Comparison of ENCODE assay signal across 30 cellular contexts in genomic region chr6:100459291-100459690, GRCh38. TPM values are rescaled to one million over a fixed set of nuclear protein-coding genes. Genes with fewer than 3 reads are reported as not detected.
A peak's percentile ranks its signal among the peaks of the same experiment; 100 is the strongest.
DNase-seq lines count a peak whose midpoint lies in the region; ATAC-seq and TF ChIP-seq lines count a peak whose summit lies in the region.
"Had no signal": no experiment of that assay in that cellular context is flagged by ENCODE, and none has a peak within 500 bp of the region (broad histone marks: within the 10 kb centered on the region; RNA-seq: fewer than 3 reads in every experiment).

No MANE protein-coding gene starts in this region.

- H3K36me3 Mint-ChIP-seq in activated T-cell treated with anti-CD3 and anti-CD28 coated beads, Interleukin-2, amount 50 U/mL, for 72 hours (ENCODE audit: insufficient read depth in 2 of 2) = peaks cover 8 to 15% of the 10 kb centered on the region in 2 donors
- peaks cover 3% of the 10 kb centered on the region for H3K36me3 Mint-ChIP-seq in brain

- no peak for ATAC-seq in activated T-cell treated with anti-CD3 and anti-CD28 coated beads, Interleukin-2, amount 50 U/mL, for 72 hours (replicated peaks in 1 of 2)
- ATAC-seq in GM18498 (IDR thresholded peaks at IDR 0.05; ENCODE audit: unreplicated experiment) = no peak
- ATAC-seq: left ventricle myocardium superior; stimulated activated memory B cell treated with anti-CD40 and anti-IgM and Interleukin-4, amounts not matched to agents 10 μg/mL and 1 μg/mL and 100 μg/mL, for 72 hours had no signal

- H3K4me1 ChIP-seq in mesenchymal stem cell (ENCODE audit: control insufficient read depth, insufficient read depth, low read depth, low read length) = peaks cover 22% of the 10 kb centered on the region
- H3K4me1 ChIP-seq: prostate gland had no signal

- no peak overlapping the region for H3K4ac ChIP-seq in mesenchymal stem cell (ENCODE audit: low read depth in 1 of 2, low read length in 2 of 2)

- no peaks in the 10 kb centered on the region for H3K79me1 ChIP-seq in mesenchymal stem cell (replicated peaks; ENCODE audit: low read length, poor library complexity, severe bottlenecking)

- H3K4me2 ChIP-seq in mesenchymal stem cell (ENCODE audit: low read length, poor library complexity, severe bottlenecking) = no peak overlapping the region

- H3K27ac Mint-ChIP-seq in activated T-cell treated with anti-CD3 and anti-CD28 coated beads, Interleukin-2, amount 50 U/mL, for 72 hours = peak overlapping the region; percentile 67
- H3K27ac Mint-ChIP-seq in brain = peak overlapping the region in 2 of 5 experiments; percentile 53 to 86
- H3K27ac Mint-ChIP-seq: activated naive CD8-positive, alpha-beta T cell treated with anti-CD3 and anti-CD28 coated beads, Interleukin-2, amount 10 ng/mL, durations not matched to agents 7 days and 5 days; CD4-positive, alpha-beta T cell; H9; stimulated activated memory B cell treated with anti-CD40 and anti-IgM and Interleukin-4, amounts not matched to agents 10 μg/mL and 1 μg/mL and 100 μg/mL, for 72 hours had no signal

- TF ChIP-seq CTCF in brain (conservative IDR thresholded peaks at IDR 0.05) = no peak

- no peak overlapping the region for H2BK120ac ChIP-seq in mesenchymal stem cell (ENCODE audit: low read depth, low read length)

- peaks cover 81% of the 10 kb centered on the region for H3K27me3 Mint-ChIP-seq in activated T-cell treated with anti-CD3 and anti-CD28 coated beads, Interleukin-2, amount 50 U/mL, for 72 hours (ENCODE audit: low read depth)
- no peaks in the 10 kb centered on the region for H3K27me3 Mint-ChIP-seq in brain
- H3K27me3 Mint-ChIP-seq: stimulated activated memory B cell treated with anti-CD40 and anti-IgM and Interleukin-4, amounts not matched to agents 10 μg/mL and 1 μg/mL and 100 μg/mL, for 72 hours had no signal

- no peak overlapping the region for H2BK5ac ChIP-seq in mesenchymal stem cell (ENCODE audit: low read depth, low read length, poor library complexity, severe bottlenecking)

- peaks cover 8% of the 10 kb centered on the region for H3K9me3 ChIP-seq in mesenchymal stem cell (ENCODE audit: control insufficient read depth, low read length)
- H3K9me3 ChIP-seq: ascending aorta, prostate gland, upper lobe of left lung had no signal

- peaks cover 45 to 84% of the 10 kb centered on the region in 2 experiments for H3K27me3 ChIP-seq in mesenchymal stem cell (ENCODE audit: control insufficient read depth in 1 of 2, insufficient read depth in 1 of 2, low read length in 2 of 2)

- 4% methylated on average over 4 of the region's 4 CpGs for WGBS in mesenchymal stem cell

- peaks cover 2 to 3% of the 10 kb centered on the region in 2 donors for H3K9me3 Mint-ChIP-seq in activated T-cell treated with anti-CD3 and anti-CD28 coated beads, Interleukin-2, amount 50 U/mL, for 72 hours
- H3K9me3 Mint-ChIP-seq in brain = peaks cover 0 to 9% (median 4%) of the 10 kb centered on the region in 5 experiments

- no peak overlapping the region for H4K91ac ChIP-seq in mesenchymal stem cell (ENCODE audit: low read length)

- H3K18ac ChIP-seq in mesenchymal stem cell (ENCODE audit: low read depth in 1 of 2, low read length in 2 of 2) = no peak overlapping the region

- H4K8ac ChIP-seq in mesenchymal stem cell (ENCODE audit: low read length) = no peak overlapping the region

- H2BK12ac ChIP-seq in mesenchymal stem cell (ENCODE audit: low read length in 2 of 2) = no peak overlapping the region

- H3K36me3 ChIP-seq in mesenchymal stem cell (ENCODE audit: control insufficient read depth in 1 of 2, insufficient read depth in 2 of 2, low read depth in 1 of 2, low read length in 2 of 2) = no peaks in the 10 kb centered on the region
- H3K36me3 ChIP-seq: ascending aorta, prostate gland, sigmoid colon, upper lobe of left lung, WERI-Rb-1 had no signal

- DNase-seq in activated T-cell treated with anti-CD3 and anti-CD28 coated beads, Interleukin-2, amount 50 U/mL, for 72 hours = no peak
- DNase-seq in activated T-cell treated with anti-CD3 and anti-CD28 coated beads for 4 hours = no peak
- no peak for DNase-seq in mesenchymal stem cell
- no peak for DNase-seq in NCI-H1092 treated with DMSO at 0.1 percent for 48 hours (lab: John Stamatoyannopoulos, UW)
- DNase-seq in NCI-H510A (lab: John Stamatoyannopoulos, UW) = no peak
- DNase-seq in NOMO-1 (lab: John Stamatoyannopoulos, UW; ENCODE audit: unreplicated experiment in 2 of 2) = no peak
- DNase-seq: activated CD4-positive, alpha-beta T cell treated with anti-CD3 and anti-CD28 coated beads for 48 hours; activated effector memory CD4-positive, alpha-beta T cell treated with anti-CD3 and anti-CD28 coated beads, Interleukin-2, amount 50 U/mL, for 16 hours; activated naive CD8-positive, alpha-beta T cell treated with anti-CD3 and anti-CD28 coated beads, Interleukin-2, amount 10 ng/mL, durations not matched to agents 7 days and 5 days; CD4-positive, alpha-beta T cell; effector CD8-positive, alpha-beta T cell; left ventricle myocardium superior; NCI-H446 treated with DMSO at 0.1 percent for 48 hours; NCI-H82; sigmoid colon; stimulated activated CD4-positive, alpha-beta T cell treated with anti-CD3 and anti-CD28 coated beads, Interleukin-15, amount 100 ng/mL, for 24 hours; substantia nigra; SW 1271; WERI-Rb-1 had no signal

- H3K4me3 Mint-ChIP-seq in activated T-cell treated with anti-CD3 and anti-CD28 coated beads, Interleukin-2, amount 50 U/mL, for 72 hours = no peak overlapping the region
- H3K4me3 Mint-ChIP-seq in brain = peak overlapping the region in 3 of 5 experiments; percentile 35 to 65 (median 59)
- H3K4me3 Mint-ChIP-seq: activated naive CD8-positive, alpha-beta T cell treated with anti-CD3 and anti-CD28 coated beads, Interleukin-2, amount 10 ng/mL, durations not matched to agents 7 days and 5 days; CD4-positive, alpha-beta T cell; stimulated activated memory B cell treated with anti-CD40 and anti-IgM and Interleukin-4, amounts not matched to agents 10 μg/mL and 1 μg/mL and 100 μg/mL, for 72 hours had no signal

- no peak overlapping the region for H3K14ac ChIP-seq in mesenchymal stem cell (ENCODE audit: low read length in 2 of 2)

- H3K4me3 ChIP-seq in mesenchymal stem cell (ENCODE audit: insufficient read depth in 1 of 2, low read depth in 1 of 2, low read length in 2 of 2) = peak overlapping the region in 1 of 2 experiments; percentile 33
- H3K4me3 ChIP-seq: ascending aorta, coronary artery, prostate gland, sigmoid colon, upper lobe of left lung had no signal

- H2BK15ac ChIP-seq in mesenchymal stem cell (ENCODE audit: low read depth, poor library complexity, severe bottlenecking) = no peak overlapping the region

- no peak overlapping the region for H3K23ac ChIP-seq in mesenchymal stem cell (ENCODE audit: low read length in 2 of 2)

- H2AK5ac ChIP-seq in mesenchymal stem cell (ENCODE audit: low read length, severe bottlenecking) = no peak overlapping the region

- peak overlapping the region; percentile 91 for H3K9ac ChIP-seq in mesenchymal stem cell (ENCODE audit: low read length)

- no peak overlapping the region for H2AFZ ChIP-seq in mesenchymal stem cell (ENCODE audit: low read depth, low read length)

- H3K27ac ChIP-seq in mesenchymal stem cell (ENCODE audit: low read length, poor library complexity, severe bottlenecking) = no peak overlapping the region
- H3K27ac ChIP-seq: 22Rv1, ascending aorta, coronary artery, epithelial cell of prostate, prostate gland, sigmoid colon, upper lobe of left lung, WERI-Rb-1 had no signal

- peaks cover 20% of the 10 kb centered on the region for H3K4me1 Mint-ChIP-seq in activated T-cell treated with anti-CD3 and anti-CD28 coated beads, Interleukin-2, amount 50 U/mL, for 72 hours (ENCODE audit: low read depth)
- H3K4me1 Mint-ChIP-seq in brain = peaks cover 15% of the 10 kb centered on the region

RNA-seq across cellular contexts. Expression of gene SIM1, which starts 5.4 kb away (rescaled TPM):
- total RNA-seq in activated T-cell treated with anti-CD3 and anti-CD28 coated beads, Interleukin-2, amount 50 U/mL, for 72 hours = under 1 TPM in 1 of 2 donors, not detected in 1; 0.07 TPM
- polyA plus RNA-seq in brain (ENCODE audit: insufficient read depth, low read depth, low replicate concordance) = not detected
- polyA plus RNA-seq in mesenchymal stem cell (2013, experiment 1 of 2) = not detected
- polyA plus RNA-seq in mesenchymal stem cell (2013, experiment 2 of 2) = not detected
- total RNA-seq: activated naive CD8-positive, alpha-beta T cell treated with anti-CD3 and anti-CD28 coated beads, Interleukin-2, amount 10 ng/mL, durations not matched to agents 7 days and 5 days; ascending aorta; CD4-positive, alpha-beta T cell; H9; left ventricle myocardium superior; mesenteric fat pad; sigmoid colon; upper lobe of left lung had no signal
- polyA plus RNA-seq: sigmoid colon had no signal

Comparison
In these comparisons a context has a peak if more than half of its experiments do, and no peak if none do; other contexts are left out.
1. H3K4me3 Mint-ChIP-seq: peak in brain (3 of 5); none in activated T-cell treated with anti-CD3 and anti-CD28 coated beads, Interleukin-2, amount 50 U/mL, for 72 hours (0 of 2).